Comparison of ENCODE assay signal across 17 cellular contexts in the genomic region with DNA sequence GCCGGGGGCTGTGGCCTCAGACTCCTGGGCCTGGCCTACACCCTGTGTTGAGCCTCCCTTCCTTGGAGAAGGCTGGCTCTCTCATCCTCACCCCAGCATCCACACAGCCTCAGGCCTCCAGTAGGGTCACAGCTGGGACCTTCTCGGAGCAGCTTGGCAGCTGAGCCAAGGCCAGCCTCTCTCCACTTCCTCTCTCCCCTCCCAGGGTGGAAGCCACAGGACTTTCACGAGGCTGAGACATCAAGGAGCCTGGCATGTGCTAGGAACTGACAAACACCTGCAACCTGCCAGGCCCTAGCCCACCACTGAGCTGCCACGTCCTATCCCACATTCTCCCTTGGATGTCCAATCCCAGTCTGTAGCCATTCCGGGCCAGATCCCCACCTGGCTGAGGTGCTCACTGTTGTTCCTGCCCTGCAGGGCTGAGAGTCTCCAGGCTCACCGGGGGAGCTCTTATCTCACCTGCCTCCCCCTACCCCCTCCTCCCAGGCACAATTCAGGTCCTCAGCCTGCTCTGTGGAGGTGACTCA. TPM values are rescaled to one million over a fixed set of nuclear protein-coding genes. Genes with fewer than 3 reads are reported as not detected.
DNase-seq lines count a peak whose midpoint lies in the region; ATAC-seq, FAIRE-seq and TF ChIP-seq lines count a peak whose summit lies in the region.
"Had no signal": no experiment of that assay in that cellular context is flagged by ENCODE, and none has a peak within 500 bp of the region (broad histone marks: within the 10 kb centered on the region; RNA-seq: fewer than 3 reads in every experiment).

No MANE protein-coding gene starts in this region.

- H3K27ac ChIP-seq in CD4-positive, alpha-beta T cell (ENCODE audit: low read depth, low read length): no peak overlapping the region
- H3K27ac ChIP-seq in HUES48 (ENCODE audit: low read depth, low read length): peak overlapping the region; percentile 73
- H3K27ac ChIP-seq: suprapubic skin had no signal

- POLR2A ChIA-PET in CD4-positive, alpha-beta T cell (lab: Charles Lee): no interaction called here

- no peaks in the 10 kb centered on the region for H3K36me3 Mint-ChIP-seq in CD4-positive, alpha-beta T cell (ENCODE audit: low read depth)
- peaks cover 3% of the 10 kb centered on the region for H3K36me3 Mint-ChIP-seq in neural crest cell (ENCODE audit: low read depth)

- peak overlapping the region; percentile 37; the same call in 1 of the 2 replicates for H3K4me3 ChIP-seq in HUES48 (ENCODE audit: low read depth, low read length)
- H3K4me3 ChIP-seq: suprapubic skin had no signal

- H3K36me3 ChIP-seq in HUES48 (ENCODE audit: control insufficient read depth, insufficient read depth, low read length): no peaks in the 10 kb centered on the region
- H3K36me3 ChIP-seq: suprapubic skin had no signal

- peaks cover 9% of the 10 kb centered on the region for H3K4me1 Mint-ChIP-seq in CD4-positive, alpha-beta T cell (ENCODE audit: low read depth)
- H3K4me1 Mint-ChIP-seq in neural crest cell: peaks cover 42% of the 10 kb centered on the region

- no peak for FAIRE-seq in GM12892 (lab: Jason Lieb, UNC)
- FAIRE-seq: astrocyte had no signal

- peaks cover 7% of the 10 kb centered on the region for H3K27me3 ChIP-seq in CD4-positive, alpha-beta T cell (ENCODE audit: control insufficient read depth, insufficient read depth, low read length)
- peaks cover 14% of the 10 kb centered on the region; the same call in 1 of the 2 replicates for H3K27me3 ChIP-seq in HUES48 (ENCODE audit: control insufficient read depth, insufficient read depth, low read length)
- H3K27me3 ChIP-seq: suprapubic skin had no signal

- H3K4me1 ChIP-seq in HUES48 (ENCODE audit: control insufficient read depth, insufficient read depth, low read length): peaks cover 28% of the 10 kb centered on the region

- no peak overlapping the region for H3K9ac ChIP-seq in HUES48 (ENCODE audit: low read depth, low read length)
- H3K9ac ChIP-seq: parathyroid adenoma had no signal

- TF ChIP-seq POLR2A in GM12892 (IDR thresholded peaks at IDR 0.05; ENCODE audit: low read depth, low read length): no peak

- H3K27ac Mint-ChIP-seq in CD4-positive, alpha-beta T cell: no peak overlapping the region
- no peak overlapping the region for H3K27ac Mint-ChIP-seq in neural crest cell (ENCODE audit: unreplicated experiment)
- H3K27ac Mint-ChIP-seq: activated T-helper 2 cell treated with anti-CD3 and anti-CD28 coated beads, Interferon-gamma antibody, Interleukin-2, Interleukin-4, amounts not matched to agents 10 μg/mL and 5 μg/mL and 100 μg/mL, durations not matched to agents 14 hours and 24 hours and 36 hours had no signal

- no peak for DNase-seq in CD4-positive, alpha-beta T cell
- DNase-seq in cortex of kidney (lab: John Stamatoyannopoulos, UW) (peak; percentile 15), neural crest cell (ENCODE audit: low read depth, low spot score) (no peak), GM12892 (ENCODE audit: insufficient read length) (no peak)
- DNase-seq: midbrain, NCI-H1694 treated with DMSO at 0.1 percent for 48 hours, NCI-H526, T-helper 2 cell had no signal

- no peaks in the 10 kb centered on the region for H3K9me3 ChIP-seq in CD4-positive, alpha-beta T cell (ENCODE audit: control insufficient read depth, low read length)
- H3K9me3 ChIP-seq in HUES48 (ENCODE audit: control insufficient read depth, insufficient read depth, low read length): no peaks in the 10 kb centered on the region
- H3K9me3 ChIP-seq: suprapubic skin had no signal

- H3K4me3 Mint-ChIP-seq in CD4-positive, alpha-beta T cell: peak overlapping the region; percentile 68
- H3K4me3 Mint-ChIP-seq in neural crest cell: peak overlapping the region; percentile 83

- H3K9me3 Mint-ChIP-seq in CD4-positive, alpha-beta T cell: no peaks in the 10 kb centered on the region
- no peaks in the 10 kb centered on the region for H3K9me3 Mint-ChIP-seq in neural crest cell
- H3K9me3 Mint-ChIP-seq: activated T-helper 2 cell treated with anti-CD3 and anti-CD28 coated beads, Interferon-gamma antibody, Interleukin-2, Interleukin-4, amounts not matched to agents 10 μg/mL and 5 μg/mL and 100 μg/mL, durations not matched to agents 14 hours and 24 hours and 36 hours had no signal

- peaks cover 9% of the 10 kb centered on the region for H3K27me3 Mint-ChIP-seq in CD4-positive, alpha-beta T cell
- H3K27me3 Mint-ChIP-seq in neural crest cell (ENCODE audit: low read depth): peaks cover 24% of the 10 kb centered on the region

- ATAC-seq in CD4-positive, alpha-beta T cell (ENCODE audit: poor library complexity): no peak
- no peak for ATAC-seq in GM21717 (IDR thresholded peaks at IDR 0.05; ENCODE audit: unreplicated experiment)
- ATAC-seq in HG02798 (IDR thresholded peaks at IDR 0.05; ENCODE audit: poor library complexity, unreplicated experiment): no peak
- no peak for ATAC-seq in GM19463 (IDR thresholded peaks at IDR 0.05; ENCODE audit: unreplicated experiment)
- ATAC-seq: Panc1 had no signal

- CTCF ChIA-PET in CD4-positive, alpha-beta T cell (lab: Charles Lee): no interaction called here

- intact Hi-C loops in CD4-positive, alpha-beta T cell (cut with DNase I, micrococcal nuclease): loop anchor here in 1 of 2 experiments (5.0 kb wide), 1 partner anchor 94 kb away; no protein-coding TSS in a partner anchor

- no peak for TF ChIP-seq CTCF in CD4-positive, alpha-beta T cell (IDR thresholded peaks at IDR 0.05)
- no peak for TF ChIP-seq CTCF in neural crest cell (conservative IDR thresholded peaks at IDR 0.05)

RNA-seq across cellular contexts. Expression of a gene that starts 3.1 kb away (rescaled TPM):
- total RNA-seq in CD4-positive, alpha-beta T cell: under 1 TPM; 0.25 to 0.31 TPM
- 36.6 and 38.9 TPM in 2 replicates for total RNA-seq in neural crest cell
- polyA plus RNA-seq in GM12892 (2012; ENCODE audit: missing spikeins): not detected

RNA-seq across cellular contexts. Expression of a gene that starts 27.4 kb away (rescaled TPM):
- 10 to 100 TPM; 22.4 to 25.7 TPM for total RNA-seq in CD4-positive, alpha-beta T cell
- total RNA-seq in neural crest cell: 74.8 and 77.5 TPM in 2 replicates
- polyA plus RNA-seq in GM12892 (2012; ENCODE audit: missing spikeins): 15.5 TPM

RNA-seq across cellular contexts. Expression of a gene that starts 28.1 kb away (rescaled TPM):
- total RNA-seq in CD4-positive, alpha-beta T cell: 10 to 100 TPM; 11.4 to 12.9 TPM
- total RNA-seq in neural crest cell: 13.9 and 15.5 TPM in 2 replicates
- polyA plus RNA-seq in GM12892 (2012; ENCODE audit: missing spikeins): 1.4 TPM

RNA-seq across cellular contexts. Expression of a gene that starts 57.7 kb away (rescaled TPM):
- total RNA-seq in CD4-positive, alpha-beta T cell: not detected
- 0.21 and 0.57 TPM in 2 replicates for total RNA-seq in neural crest cell
- not detected for polyA plus RNA-seq in GM12892 (2012; ENCODE audit: missing spikeins)
- total RNA-seq: activated T-helper 2 cell treated with anti-CD3 and anti-CD28 coated beads, Interferon-gamma antibody, Interleukin-2, Interleukin-4, amounts not matched to agents 10 μg/mL and 5 μg/mL and 100 μg/mL, durations not matched to agents 14 hours and 24 hours and 36 hours; astrocyte had no signal

Comparison
In these comparisons a context has a peak if more than half of its experiments do, and no peak if none do; other contexts are left out.
1. RNA of a gene that starts 3.1 kb away (total RNA-seq): 36.6 to 38.9 TPM in neural crest cell; 0.25 to 0.31 TPM in CD4-positive, alpha-beta T cell; every median in the first group is over 10 times any median in the second.